Comparison of ENCODE assay signal across 1 cellular context in genomic region chr1:172431721-172432192, GRCh38.
TF ChIP-seq lines count a peak whose summit lies in the region.

No MANE protein-coding gene starts in this region.

TF ChIP-seq in HepG2, 621 proteins besides CTCF, POLR2A, EP300 and RAD21 (continued from another document):
- TF ChIP-seq ZNF446 (CRISPR knock-in tag; IDR thresholded peaks at IDR 0.05) (no peak), TFDP2 (CRISPR knock-in tag; IDR thresholded peaks at IDR 0.05) (0 out of 2 replicates have a peak, but pooled peaks have one; percentile 24), ZNF234 (CRISPR knock-in tag; conservative IDR thresholded peaks at IDR 0.05) (no peak), AKAP8 (CRISPR knock-in tag; IDR thresholded peaks at IDR 0.05) (no peak), PHB2 (IDR thresholded peaks at IDR 0.05; ENCODE audit: partially characterized antibody) (no peak), HMGXB3 (CRISPR knock-in tag; IDR thresholded peaks at IDR 0.05; ENCODE audit: borderline replicate concordance) (no peak), MXI1 (IDR thresholded peaks at IDR 0.05; ENCODE audit: borderline replicate concordance, low read depth, low read length) (no peak), PAF1 (CRISPR knock-in tag; IDR thresholded peaks at IDR 0.05) (no peak), ZFP91 (CRISPR knock-in tag; IDR thresholded peaks at IDR 0.05; ENCODE audit: borderline replicate concordance) (0 out of 2 replicates have a peak, but pooled peaks have one; percentile 34), XRCC5 (optimal IDR thresholded peaks at IDR 0.05; ENCODE audit: low read length) (no peak), ZNF546 (CRISPR knock-in tag; conservative IDR thresholded peaks at IDR 0.05) (no peak), HOXD1 (CRISPR knock-in tag; IDR thresholded peaks at IDR 0.05) (no peak), SALL2 (CRISPR knock-in tag; IDR thresholded peaks at IDR 0.05) (no peak), NFE2L1 (CRISPR knock-in tag; IDR thresholded peaks at IDR 0.05; ENCODE audit: borderline replicate concordance) (no peak), THRA (CRISPR knock-in tag; IDR thresholded peaks at IDR 0.05; ENCODE audit: borderline replicate concordance) (no peak), ZNF558 (CRISPR knock-in tag; IDR thresholded peaks at IDR 0.05; ENCODE audit: borderline replicate concordance) (no peak), SOX5 (CRISPR knock-in tag; IDR thresholded peaks at IDR 0.05; ENCODE audit: borderline replicate concordance) (no peak), KDM5B (CRISPR knock-in tag; IDR thresholded peaks at IDR 0.05; ENCODE audit: borderline replicate concordance) (0 out of 2 replicates have a peak, but pooled peaks have one; percentile 48), SIN3A (IDR thresholded peaks at IDR 0.05; ENCODE audit: borderline replicate concordance, low read depth, low read length) (no peak)
